ENCODE assay signal across 8 cellular contexts in genomic region chr4:139082750-139083532, GRCh38.
A peak's percentile ranks its signal among the peaks of the same experiment; 100 is the strongest.
DNase-seq lines count a peak whose midpoint lies in the region; ATAC-seq and TF ChIP-seq lines count a peak whose summit lies in the region.

No MANE protein-coding gene starts in this region.

- H3K27me3 ChIP-seq in adrenal gland (no peaks in the 10 kb centered on the region), parathyroid adenoma (ENCODE audit: control insufficient read depth, insufficient read depth, low read length) (no peaks in the 10 kb centered on the region), tibial nerve (no peaks in the 10 kb centered on the region)

- peak overlapping the region; percentile 37 for H3K9ac ChIP-seq in parathyroid adenoma

- TF ChIP-seq POLR2A in adrenal gland (IDR thresholded peaks at IDR 0.05) (peak in 1 of 2 donors; percentile 77), tibial nerve (IDR thresholded peaks at IDR 0.05) (peak in 1 of 2 donors; percentile 39)

- H3K36me3 ChIP-seq in adrenal gland (replicated peaks in 1 of 2), result no peaks in the 10 kb centered on the region
- no peaks in the 10 kb centered on the region for H3K36me3 ChIP-seq in parathyroid adenoma (ENCODE audit: control insufficient read depth, insufficient read depth, low read length)
- H3K36me3 ChIP-seq in tibial nerve, result no peaks in the 10 kb centered on the region

- DNase-seq in GM13976 (ENCODE audit: low spot score) (peak; percentile 94), NCI-H1436 treated with DMSO at 0.1 percent for 48 hours (lab: John Stamatoyannopoulos, UW) (peak; percentile 95), T follicular helper cell (ENCODE audit: low read depth) (peak; percentile 90), adrenal gland (peak; percentile 95 to 99 (median 97)), cardiac septum (ENCODE audit: low spot score) (peak; percentile 96), tibial nerve (ENCODE audit: low spot score in 2 of 2) (peak; percentile 90 to 95)

- H3K79me2 ChIP-seq in parathyroid adenoma, result peaks cover 4% of the 10 kb centered on the region

- H2AFZ ChIP-seq in parathyroid adenoma, result peak overlapping the region; percentile 86

- ATAC-seq in HG02852 (IDR thresholded peaks at IDR 0.05; ENCODE audit: unreplicated experiment), result peak; percentile 82

- TF ChIP-seq CTCF in GM13976 (IDR thresholded peaks at IDR 0.05; ENCODE audit: borderline replicate concordance, control extremely low read depth, extremely low read depth, insufficient read depth, missing control alignments) (no peak), adrenal gland (IDR thresholded peaks at IDR 0.05) (peak in 2 of 6 experiments; percentile 7 to 9), parathyroid adenoma (IDR thresholded peaks at IDR 0.05) (no peak), tibial nerve (IDR thresholded peaks at IDR 0.05) (peak in 2 of 5 experiments; percentile 1 to 44)

- in situ Hi-C loops in GM13976 (cut with MboI; ENCODE audit: low sequenced_read_pairs, unreplicated experiment), result no loop called here

- H3K9me3 ChIP-seq in adrenal gland (replicated peaks in 1 of 3) (no peaks in the 10 kb centered on the region), parathyroid adenoma (ENCODE audit: control insufficient read depth, low read length) (no peaks in the 10 kb centered on the region), tibial nerve (no peaks in the 10 kb centered on the region)

- H3K4me1 ChIP-seq in adrenal gland (replicated peaks in 1 of 2) (peaks cover 7 to 42% of the 10 kb centered on the region in 2 donors), parathyroid adenoma (peaks cover 5% of the 10 kb centered on the region), tibial nerve (peaks cover 3 to 44% (median 22%) of the 10 kb centered on the region in 4 donors)

- H3K27ac ChIP-seq in adrenal gland (peak overlapping the region; percentile 89 to 96 (median 92)), parathyroid adenoma (peak overlapping the region; percentile 95), tibial nerve (peak overlapping the region; percentile 88 to 97 (median 95))

- intact Hi-C loops in adrenal gland (cut with DNase I), result loop anchor here (10.0 kb wide), 2 partner anchors 48 to 58 kb away; no protein-coding TSS in a partner anchor
- intact Hi-C loops in cardiac septum (cut with DNase I), result loop anchor here (1.0 to 2.0 kb wide), 2 partner anchors 52 to 212 kb away; no protein-coding TSS in a partner anchor

- H3K4me3 ChIP-seq in adrenal gland (peak overlapping the region; percentile 3 to 88 (median 80)), parathyroid adenoma (ENCODE audit: low read depth, low read length) (peak overlapping the region; percentile 95), tibial nerve (peak overlapping the region; percentile 70 to 84 (median 82))

- peak; percentile 55 to 86 for TF ChIP-seq EP300 in tibial nerve (IDR thresholded peaks at IDR 0.05)

- peak overlapping the region; percentile 82 for H3K4me2 ChIP-seq in parathyroid adenoma (ENCODE audit: low read length)

- WGBS in adrenal gland, 4 donors, result 0 to 1% (median 0%) methylated on average over 31 to 33 of the region's 33 CpGs
- 0 to 1% methylated on average over 33 of the region's 33 CpGs for WGBS in tibial nerve, 2 donors

Comparison
In these comparisons a context has a peak if more than half of its experiments do, and no peak if none do; other contexts are left out.
1. Peak in every context shown above with its lines: DNase-seq, ATAC-seq, H3K4me3 ChIP-seq and H3K27ac ChIP-seq.